Comparison of ENCODE assay signal across 8 cellular contexts in the genomic region with DNA sequence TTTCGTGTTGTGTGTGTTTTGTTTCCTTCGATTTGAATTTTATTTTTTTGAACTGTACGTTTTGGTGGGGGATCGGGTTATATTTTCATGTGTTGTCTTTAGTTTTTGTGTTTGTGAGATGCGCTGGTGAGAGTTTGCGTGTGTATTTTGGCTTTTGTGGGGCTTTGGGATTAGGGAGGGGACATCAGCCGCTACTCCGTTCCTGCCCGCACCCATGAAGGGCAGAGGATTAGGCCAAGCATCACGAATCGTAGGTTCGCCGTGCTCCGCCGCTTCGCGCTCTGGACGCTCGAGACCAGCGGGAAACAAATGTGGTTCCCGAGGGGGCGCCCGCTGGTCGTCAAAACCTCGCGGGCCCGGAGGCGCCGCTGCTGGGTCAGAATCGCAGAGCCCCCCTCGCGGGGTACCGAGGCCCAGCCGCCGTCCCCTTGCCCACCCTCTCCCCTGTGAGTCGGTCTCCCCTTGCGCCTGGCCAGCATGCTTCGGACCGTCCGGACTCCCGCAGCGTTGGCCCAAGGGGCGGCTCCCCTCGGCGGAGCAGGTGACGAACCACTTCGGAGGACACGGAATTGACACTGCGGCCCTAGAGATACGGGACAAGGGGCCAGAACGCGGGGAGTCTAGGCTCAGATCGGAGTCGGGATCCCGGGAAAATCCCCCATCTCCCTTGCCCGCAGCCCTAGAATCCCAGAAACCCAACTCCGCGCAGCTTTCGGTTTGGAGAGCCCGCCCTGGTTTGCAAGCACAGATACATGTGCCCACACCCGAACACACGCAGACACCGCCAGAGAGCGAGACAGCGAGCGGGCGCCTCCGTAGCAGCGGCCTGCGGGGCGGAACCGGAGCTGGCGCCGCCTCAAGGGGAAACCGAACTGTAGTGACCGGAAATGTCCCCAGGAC. TPM values are rescaled to one million over a fixed set of nuclear protein-coding genes. Genes with fewer than 3 reads are reported as not detected.
DNase-seq lines count a peak whose midpoint lies in the region; ATAC-seq and TF ChIP-seq lines count a peak whose summit lies in the region.

No MANE protein-coding gene starts in this region.

- peak overlapping the region; percentile 9 for H3K27ac Mint-ChIP-seq in MCF 10A (ENCODE audit: low read depth, unreplicated experiment)
- H3K27ac Mint-ChIP-seq in stimulated activated effector memory CD8-positive, alpha-beta T cell treated with anti-CD3 and anti-CD28 coated beads, Interleukin-12 subunit alpha, Interleukin-12 subunit beta, amount 100 ng/mL, for 72 hours = peak overlapping the region; percentile 41

- H3K36me3 ChIP-seq in DOHH2 (ENCODE audit: control insufficient read depth, low read length) (peaks cover 54% of the 10 kb centered on the region), PC-3 (ENCODE audit: low read depth, low read length) (no peaks in the 10 kb centered on the region)

- H3K4me1 Mint-ChIP-seq in MCF 10A (ENCODE audit: insufficient read depth, unreplicated experiment) = peaks cover 14% of the 10 kb centered on the region
- peaks cover 35% of the 10 kb centered on the region for H3K4me1 Mint-ChIP-seq in stimulated activated effector memory CD8-positive, alpha-beta T cell treated with anti-CD3 and anti-CD28 coated beads, Interleukin-12 subunit alpha, Interleukin-12 subunit beta, amount 100 ng/mL, for 72 hours

- peak overlapping the region; percentile 87 for H3K4me3 ChIP-seq in DOHH2 (ENCODE audit: low read length)
- H3K4me3 ChIP-seq in PC-3 (ENCODE audit: low read length) = peak overlapping the region; percentile 72

- DNase-seq in PC-3 = peak; percentile 4
- no peak for DNase-seq in MCF 10A (ENCODE audit: unreplicated experiment)
- peak; percentile 47 to 68 for DNase-seq in left colon
- no peak for DNase-seq in stimulated activated effector memory CD8-positive, alpha-beta T cell treated with anti-CD3 and anti-CD28 coated beads, Interleukin-12 subunit alpha, Interleukin-12 subunit beta, amount 100 ng/mL, for 72 hours (ENCODE audit: low spot score in 2 of 2)
- DNase-seq in HPDE6-E6E7 (ENCODE audit: extremely low spot score) = no peak
- no peak for DNase-seq in NCI-H187 (lab: John Stamatoyannopoulos, UW)

- H3K4me2 ChIP-seq in DOHH2 (ENCODE audit: low read length) (peak overlapping the region; percentile 98), PC-3 (ENCODE audit: low read length) (peak overlapping the region; percentile 84)

- H3K9me3 Mint-ChIP-seq in MCF 10A (ENCODE audit: unreplicated experiment) = peaks cover 7% of the 10 kb centered on the region
- no peaks in the 10 kb centered on the region for H3K9me3 Mint-ChIP-seq in stimulated activated effector memory CD8-positive, alpha-beta T cell treated with anti-CD3 and anti-CD28 coated beads, Interleukin-12 subunit alpha, Interleukin-12 subunit beta, amount 100 ng/mL, for 72 hours

- H3K9me3 ChIP-seq in DOHH2 (ENCODE audit: control insufficient read depth, insufficient read depth, low read length) (no peaks in the 10 kb centered on the region), PC-3 (ENCODE audit: low read length) (no peaks in the 10 kb centered on the region)

- peaks cover 39% of the 10 kb centered on the region for H3F3A ChIP-seq in DOHH2 (ENCODE audit: control insufficient read depth, insufficient read depth)
- H3F3A ChIP-seq in PC-3 (ENCODE audit: low read length, unreplicated experiment) = no peaks in the 10 kb centered on the region

- peak; percentile 31 for ATAC-seq in HG02623 (IDR thresholded peaks at IDR 0.05; ENCODE audit: unreplicated experiment)
- ATAC-seq in PC-3 = peak; percentile 24; the same call in 1 of the 2 replicates
- peak; percentile 83 for ATAC-seq in left colon
- ATAC-seq in stimulated activated effector memory CD8-positive, alpha-beta T cell treated with anti-CD3 and anti-CD28 coated beads, Interleukin-12 subunit alpha, Interleukin-12 subunit beta, amount 100 ng/mL, for 72 hours = peak; percentile 69

- H3K79me2 ChIP-seq in DOHH2 (ENCODE audit: control insufficient read depth, low read length) (peaks cover 85% of the 10 kb centered on the region), PC-3 (ENCODE audit: low read length) (no peaks in the 10 kb centered on the region)

- H4K20me1 ChIP-seq in DOHH2 (ENCODE audit: control insufficient read depth, insufficient read depth, low read depth, low read length) (0 out of 2 replicates have a peak, but pooled peaks cover 2% of the 10 kb centered on the region), PC-3 (ENCODE audit: low read length) (no peaks in the 10 kb centered on the region)

- H3K4me3 Mint-ChIP-seq in MCF 10A (ENCODE audit: unreplicated experiment) = peak overlapping the region; percentile 67
- peak overlapping the region; percentile 78 for H3K4me3 Mint-ChIP-seq in stimulated activated effector memory CD8-positive, alpha-beta T cell treated with anti-CD3 and anti-CD28 coated beads, Interleukin-12 subunit alpha, Interleukin-12 subunit beta, amount 100 ng/mL, for 72 hours

- CTCF ChIA-PET in PC-3 (lab: Charles Lee) (no interaction called here), MCF 10A (lab: Yijun Ruan, JAX) (no interaction called here)

- H3K36me3 Mint-ChIP-seq in MCF 10A (ENCODE audit: insufficient read depth, unreplicated experiment) = no peaks in the 10 kb centered on the region
- peaks cover 11% of the 10 kb centered on the region for H3K36me3 Mint-ChIP-seq in stimulated activated effector memory CD8-positive, alpha-beta T cell treated with anti-CD3 and anti-CD28 coated beads, Interleukin-12 subunit alpha, Interleukin-12 subunit beta, amount 100 ng/mL, for 72 hours

- H3K27me3 ChIP-seq in DOHH2 (ENCODE audit: control insufficient read depth, low read length) (no peaks in the 10 kb centered on the region), PC-3 (ENCODE audit: low read length) (peaks cover 14% of the 10 kb centered on the region)

- peaks cover 39% of the 10 kb centered on the region for H3K27me3 Mint-ChIP-seq in MCF 10A (ENCODE audit: insufficient read depth, unreplicated experiment)

- POLR2A ChIA-PET in PC-3 (lab: Charles Lee; ENCODE audit: unreplicated experiment) (no interaction called here), MCF 10A (lab: Yijun Ruan, JAX) (interaction anchor here (0.7 kb wide), 1 partner anchor 23 kb away, joined by 3 read pairs; no protein-coding TSS in a partner anchor)

- TF ChIP-seq CTCF in DOHH2 (IDR thresholded peaks at IDR 0.05; ENCODE audit: low read depth, low read length, poor library complexity, severe bottlenecking) (peak; percentile 48), PC-3 (conservative IDR thresholded peaks at IDR 0.05; ENCODE audit: low read depth, low read length) (no peak), MCF 10A (IDR thresholded peaks at IDR 0.05; ENCODE audit: unreplicated experiment) (no peak)

- H2AFZ ChIP-seq in PC-3 (ENCODE audit: low read length) = peak overlapping the region; percentile 75

- peak overlapping the region; percentile 20; the same call in 1 of the 2 replicates for H3K9ac ChIP-seq in PC-3 (ENCODE audit: low read length)

- H3K9me2 ChIP-seq in DOHH2 (replicated peaks; ENCODE audit: control insufficient read depth, low read length) = no peaks in the 10 kb centered on the region
- no peaks in the 10 kb centered on the region for H3K9me2 ChIP-seq in PC-3 (replicated peaks; ENCODE audit: low read length)

- intact Hi-C loops in PC-3 (cut with micrococcal nuclease) = no loop called here
- intact Hi-C loops in MCF 10A (cut with micrococcal nuclease) = no loop called here
- intact Hi-C loops in left colon (cut with DNase I, micrococcal nuclease) = loop anchor here in 1 of 2 donors (10.0 kb wide), 1 partner anchor 52 kb away; no protein-coding TSS in a partner anchor

- H3K4me1 ChIP-seq in DOHH2 (ENCODE audit: control insufficient read depth, low read length) (peaks cover 62% of the 10 kb centered on the region), PC-3 (ENCODE audit: insufficient read depth, low read length) (no peaks in the 10 kb centered on the region)

- H3K27ac ChIP-seq in DOHH2 (ENCODE audit: low read depth, low read length) (peak overlapping the region; percentile 98), PC-3 (ENCODE audit: low read length) (no peak overlapping the region)

- BruUV-seq in PC-3 (replicated peaks; lab: Mats Ljungman, UMichigan) = no TSS peak
- BruUV-seq in MCF 10A (replicated peaks; lab: Mats Ljungman, UMichigan) = no TSS peak

RNA-seq across cellular contexts. Expression of gene PAX5, which starts 2.4 kb away (rescaled TPM):
- total RNA-seq in PC-3 (2014; rRNA removed) (0.52 TPM in 1 of 2 replicates, not detected in the other), MCF 10A (2022) (not detected in 2 replicates), left colon (under 1 TPM; 0.46 to 0.59 TPM)

Comparison
In these comparisons a context has a peak if more than half of its experiments do, and no peak if none do; other contexts are left out.
1. ATAC-seq: peak in every context shown above with its lines; median percentile 83 in left colon; 69 in stimulated activated effector memory CD8-positive, alpha-beta T cell treated with anti-CD3 and anti-CD28 coated beads, Interleukin-12 subunit alpha, Interleukin-12 subunit beta, amount 100 ng/mL, for 72 hours; 31 in HG02623; 24 in PC-3.
2. DNase-seq: peak in PC-3 (single experiment) and left colon (2 of 2); none in MCF 10A (single experiment), stimulated activated effector memory CD8-positive, alpha-beta T cell treated with anti-CD3 and anti-CD28 coated beads, Interleukin-12 subunit alpha, Interleukin-12 subunit beta, amount 100 ng/mL, for 72 hours (0 of 2), HPDE6-E6E7 (single experiment) and NCI-H187 (0 of 2).